In genomic region chr13:78601886-78602560, GRCh38 we compare ENCODE assay signal across 10 cellular contexts. TPM values are rescaled to one million over a fixed set of nuclear protein-coding genes. Genes with fewer than 3 reads are reported as not detected.
DNase-seq lines count a peak whose midpoint lies in the region; ATAC-seq, FAIRE-seq and TF ChIP-seq lines count a peak whose summit lies in the region.
"Had no signal": no experiment of that assay in that cellular context is flagged by ENCODE, and none has a peak within 500 bp of the region (broad histone marks: within the 10 kb centered on the region; RNA-seq: fewer than 3 reads in every experiment).

No MANE protein-coding gene starts in this region.

- peaks cover 20% of the 10 kb centered on the region; the same call in 1 of the 2 replicates for H3K23me2 ChIP-seq in H1 (ENCODE audit: low read depth, low read length)

- H3K9me3 ChIP-seq in IMR-90 (ENCODE audit: control insufficient read depth, insufficient read depth, low read length) (peaks cover 14% of the 10 kb centered on the region; the same call in 1 of the 2 replicates), H1 (ENCODE audit: insufficient read depth in 2 of 2, low read depth in 1 of 2, low read length in 1 of 2) (no peaks in the 10 kb centered on the region), psoas muscle (no peaks in the 10 kb centered on the region)

- H3K79me2 ChIP-seq in H1 (ENCODE audit: control insufficient read depth in 1 of 2, insufficient read depth in 2 of 2, low read length in 2 of 2), result no peaks in the 10 kb centered on the region

- H3K36me3 ChIP-seq in IMR-90 (ENCODE audit: control insufficient read depth, insufficient read depth, low read length), result no peaks in the 10 kb centered on the region
- no peaks in the 10 kb centered on the region for H3K36me3 ChIP-seq in H1 (ENCODE audit: control insufficient read depth in 2 of 4, insufficient read depth in 4 of 4, low read length in 3 of 4)
- no peaks in the 10 kb centered on the region for H3K36me3 ChIP-seq in psoas muscle (ENCODE audit: insufficient read depth in 1 of 2, low read depth in 1 of 2)

- H3K9me1 ChIP-seq in IMR-90 (ENCODE audit: insufficient read depth, low read length), result no peaks in the 10 kb centered on the region

- H2AK5ac ChIP-seq in IMR-90 (ENCODE audit: low read depth, low read length) (no peak overlapping the region), H1 (ENCODE audit: low read depth, low read length) (no peak overlapping the region)

- H3K56ac ChIP-seq in IMR-90 (ENCODE audit: extremely low read depth, insufficient read depth, low read length) (no peak overlapping the region), H1 (replicated peaks; ENCODE audit: insufficient read length, low read depth, low read length) (no peak overlapping the region)

- TF ChIP-seq EP300 in H1 (IDR thresholded peaks at IDR 0.05; ENCODE audit: borderline replicate concordance in 1 of 2, low read depth in 2 of 2, low read length in 2 of 2), result no peak

- dilution Hi-C loops in IMR-90 (cut with HindIII; ENCODE audit: low sequenced_read_pairs, unreplicated experiment), result no loop called here

- no peaks in the 10 kb centered on the region; the same call in 1 of the 2 replicates for H3K4me1 ChIP-seq in IMR-90 (ENCODE audit: control insufficient read depth, insufficient read depth, low read length)
- peaks cover 0 to 38% (median 12%) of the 10 kb centered on the region in 4 experiments; a peak in 6 of 7 replicates for H3K4me1 ChIP-seq in H1 (replicated peaks in 1 of 4; ENCODE audit: control insufficient read depth in 3 of 4, insufficient read depth in 4 of 4, low read length in 3 of 4)
- peaks cover 3% of the 10 kb centered on the region for H3K4me1 ChIP-seq in psoas muscle

- no TSS peak for BruUV-seq in IMR-90 (replicated peaks; lab: Mats Ljungman, UMichigan)

- H3K4me3 ChIP-seq in IMR-90 (ENCODE audit: insufficient read depth, low read depth, low read length), result no peak overlapping the region
- peak overlapping the region; percentile 14 to 67 (median 22); a peak in 4 of 8 replicates for H3K4me3 ChIP-seq in H1 (ENCODE audit: extremely low read depth in 1 of 4, insufficient read depth in 2 of 4, low read depth in 3 of 4, low read length in 4 of 4)
- H3K4me3 ChIP-seq in psoas muscle, result peak overlapping the region; percentile 66

- no peak overlapping the region for H2BK120ac ChIP-seq in IMR-90 (ENCODE audit: low read depth, low read length)
- no peak overlapping the region for H2BK120ac ChIP-seq in H1 (replicated peaks; ENCODE audit: low read depth, low read length)

- intact Hi-C loops in IMR-90 (cut with micrococcal nuclease), result no loop called here
- intact Hi-C loops in psoas muscle (cut with DNase I), result loop anchor here in 1 of 2 donors (10.0 kb wide), 1 partner anchor 53 kb away; the partner anchor contains the start of gene OBI1

- no peak overlapping the region for H2BK15ac ChIP-seq in IMR-90 (ENCODE audit: low read depth, low read length)
- peak overlapping the region; percentile 92; the same call in 1 of the 2 replicates for H2BK15ac ChIP-seq in H1 (ENCODE audit: low read length)

- peaks cover 2% of the 10 kb centered on the region; the same call in 1 of the 2 replicates for H4K20me1 ChIP-seq in IMR-90 (ENCODE audit: insufficient read depth, low read length)
- H4K20me1 ChIP-seq in H1 (replicated peaks in 1 of 2; ENCODE audit: control insufficient read depth in 1 of 2, insufficient read depth in 2 of 2, low read length in 2 of 2), result peaks cover 20 to 25% of the 10 kb centered on the region in 2 experiments

- H4K5ac ChIP-seq in IMR-90 (ENCODE audit: low read depth, low read length) (no peak overlapping the region), H1 (ENCODE audit: insufficient read length, low read depth, low read length) (no peak overlapping the region)

- H3K27ac ChIP-seq in IMR-90 (ENCODE audit: insufficient read depth, low read length) (no peak overlapping the region), H1 (ENCODE audit: low read depth, low read length) (no peak overlapping the region), psoas muscle (no peak overlapping the region)

- no peak overlapping the region; the same call in 1 of the 2 replicates for H3K23ac ChIP-seq in IMR-90 (ENCODE audit: low read depth, low read length)
- no peak overlapping the region for H3K23ac ChIP-seq in H1 (ENCODE audit: insufficient read length)

- H3K4me2 ChIP-seq in IMR-90 (ENCODE audit: low read depth, low read length) (no peak overlapping the region), H1 (ENCODE audit: insufficient read depth in 1 of 2, low read depth in 2 of 2, low read length in 2 of 2) (peak overlapping the region; percentile 79 to 93)

- H2AFZ ChIP-seq in IMR-90 (replicated peaks; ENCODE audit: low read length, poor library complexity) (peak overlapping the region; percentile 57), H1 (ENCODE audit: low read length) (no peak overlapping the region)

- H2BK20ac ChIP-seq in IMR-90 (ENCODE audit: low read depth, low read length), result no peak overlapping the region
- H2BK20ac ChIP-seq in H1 (ENCODE audit: low read length), result no peak overlapping the region; the same call in 1 of the 2 replicates

- TF ChIP-seq RAD21 in IMR-90 (IDR thresholded peaks at IDR 0.05; ENCODE audit: low read length) (no peak), H1 (IDR thresholded peaks at IDR 0.05 in 1 of 2, conservative IDR thresholded peaks at IDR 0.05 in 1 of 2; ENCODE audit: low read depth in 2 of 2, low read length in 2 of 2) (no peak)

- 4% methylated on average over 15 of the region's 109 CpGs; no CpG with 5 or more reads in 1 of the 2 experiments for WGBS in IMR-90 (ENCODE audit: extremely low coverage in 2 of 2, insufficient read length in 1 of 2), 2 experiments
- WGBS in H1 (ENCODE audit: extremely low coverage in 1 of 2, insufficient coverage in 1 of 2, insufficient read length in 1 of 2, insufficient replicate concordance in 2 of 2, low coverage in 1 of 2, low lambda C conversion rate in 2 of 2, missing lambda C conversion rate in 1 of 2), 2 experiments, result 4% methylated on average over 45 of the region's 109 CpGs; no CpG with 5 or more reads in 1 of the 2 experiments
- WGBS in psoas muscle, 3 donors, result 18 to 25% (median 22%) methylated on average over 38 to 109 of the region's 109 CpGs

- H2BK5ac ChIP-seq in IMR-90 (ENCODE audit: low read depth, low read length, poor library complexity, severe bottlenecking), result no peak overlapping the region
- no peak overlapping the region for H2BK5ac ChIP-seq in H1 (ENCODE audit: low read depth, low read length)

- no peak overlapping the region for H2AK9ac ChIP-seq in IMR-90 (replicated peaks; ENCODE audit: low read depth, low read length, poor library complexity)

- peaks cover 87% of the 10 kb centered on the region for H3K27me3 ChIP-seq in IMR-90 (ENCODE audit: control insufficient read depth, insufficient read depth, low read length)
- H3K27me3 ChIP-seq in H1 (replicated peaks in 1 of 4; ENCODE audit: control insufficient read depth in 3 of 4, extremely low read depth in 1 of 4, insufficient read depth in 3 of 4, low read length in 3 of 4), result peaks cover 85 to 97% (median 96%) of the 10 kb centered on the region in 4 experiments
- H3K27me3 ChIP-seq in psoas muscle (ENCODE audit: insufficient read depth in 3 of 3, low read length in 2 of 3), result peaks cover 0 to 91% (median 45%) of the 10 kb centered on the region in 3 donors

- CTCF ChIA-PET in IMR-90 (lab: Yijun Ruan, JAX) (no interaction called here), H1 (lab: Charles Lee; ENCODE audit: partially characterized antibody) (interaction anchor here (0.9 to 2.4 kb wide), 2 partner anchors 15 kb away, joined by 3 to 8 read pairs; no protein-coding TSS in a partner anchor)

- TF ChIP-seq CTCF in IMR-90 (conservative IDR thresholded peaks at IDR 0.05; ENCODE audit: low read depth, low read length), result no peak
- TF ChIP-seq CTCF in H1 (IDR thresholded peaks at IDR 0.05; ENCODE audit: control extremely low read depth in 1 of 3, insufficient read depth in 1 of 3, low read depth in 1 of 3, low read length in 3 of 3), result no peak
- TF ChIP-seq CTCF in psoas muscle (IDR thresholded peaks at IDR 0.05), result no peak

- H3K4ac ChIP-seq in IMR-90 (ENCODE audit: low read depth, low read length), result no peak overlapping the region
- H3K4ac ChIP-seq in H1 (replicated peaks; ENCODE audit: insufficient read length, low read depth, low read length), result no peak overlapping the region

- no peak for TF ChIP-seq POLR2A in IMR-90 (IDR thresholded peaks at IDR 0.05; ENCODE audit: low read depth, low read length)
- no peak for TF ChIP-seq POLR2A in H1 (IDR thresholded peaks at IDR 0.05; ENCODE audit: control extremely low read depth in 1 of 2, low read depth in 2 of 2, low read length in 2 of 2)

- no peak overlapping the region for H4K91ac ChIP-seq in IMR-90 (ENCODE audit: insufficient read depth, low read depth, low read length)
- H4K91ac ChIP-seq in H1 (replicated peaks; ENCODE audit: insufficient read length, low read length), result no peak overlapping the region

- DNase-seq in NCI-H82 (lab: John Stamatoyannopoulos, UW) (peak; percentile 40), NCI-H82 treated with DMSO at 0.1 percent for 48 hours (lab: John Stamatoyannopoulos, UW; ENCODE audit: unreplicated experiment) (no peak), IMR-90 (no peak), H1 (ENCODE audit: low read depth in 1 of 2, low spot score in 2 of 2) (no peak), psoas muscle (no peak), mucosa of gallbladder (ENCODE audit: low spot score) (no peak)

- H3K79me1 ChIP-seq in IMR-90 (ENCODE audit: low read depth in 1 of 2, low read length in 2 of 2) (no peaks in the 10 kb centered on the region), H1 (ENCODE audit: low read depth, low read length) (no peaks in the 10 kb centered on the region)

- POLR2A ChIA-PET in IMR-90 (lab: Charles Lee; ENCODE audit: unreplicated experiment), result no interaction called here
- POLR2A ChIA-PET in H1 (lab: Charles Lee; ENCODE audit: partially characterized antibody), result no interaction called here

- in situ Hi-C loops in IMR-90 (cut with MboI; ENCODE audit: low sequenced_read_pairs), result no loop called here

- peak overlapping the region; percentile 93 for H2BK12ac ChIP-seq in H1 (ENCODE audit: low read depth, low read length)

- H4K8ac ChIP-seq in IMR-90 (ENCODE audit: low read depth in 2 of 2, low read length in 2 of 2) (no peak overlapping the region), H1 (ENCODE audit: extremely low read depth, insufficient read depth, low read length) (no peak overlapping the region; the same call in 1 of the 2 replicates)

- H3K14ac ChIP-seq in IMR-90 (replicated peaks; ENCODE audit: low read depth, low read length) (no peak overlapping the region), H1 (ENCODE audit: insufficient read length) (no peak overlapping the region)

- no peak for FAIRE-seq in H1 (lab: Jason Lieb, UNC)
- FAIRE-seq: islet of Langerhans had no signal

- H3K18ac ChIP-seq in IMR-90 (ENCODE audit: low read depth, low read length), result no peak overlapping the region
- H3K18ac ChIP-seq in H1 (ENCODE audit: extremely low read depth, low read length), result no peak overlapping the region

- no peak for ATAC-seq in IMR-90 (ENCODE audit: low read depth)
- ATAC-seq in psoas muscle, result no peak
- ATAC-seq in HG02973 (IDR thresholded peaks at IDR 0.05; ENCODE audit: unreplicated experiment), result no peak
- ATAC-seq in GM18519 (IDR thresholded peaks at IDR 0.05; ENCODE audit: low FRiP score, unreplicated experiment), result no peak

- H3K9ac ChIP-seq in IMR-90 (ENCODE audit: low read depth, low read length), result no peak overlapping the region
- H3K9ac ChIP-seq in H1 (replicated peaks in 1 of 4; ENCODE audit: extremely low read depth in 1 of 4, low read depth in 3 of 4, low read length in 3 of 4), result no peak overlapping the region

RNA-seq across cellular contexts. Expression of gene POU4F1, which starts 1.3 kb away (rescaled TPM):
- not detected in 2 replicates for total RNA-seq in IMR-90 (2012; rRNA removed)
- polyA plus RNA-seq in IMR-90 (2012; rRNA removed), result 0.02 TPM in 1 of 2 replicates, not detected in the other
- polyA plus RNA-seq in IMR-90 (2012; cell fraction: cytosol; rRNA removed), result not detected in 2 replicates
- polyA plus RNA-seq in IMR-90 (2012; cell fraction: nucleus; rRNA removed; ENCODE audit: low replicate concordance), result 0.02 TPM in 2 replicates
- total RNA-seq in H1 (2021; fragmentation: NEBNext Ultra II Directional; extraction: Animal tissue kit (Norgen Biotek cat#: 25700)), result 0.27 and 0.32 TPM in 2 replicates
- polyA plus RNA-seq in H1 (2011; rRNA removed), result 0.08 and 0.09 TPM in 2 replicates
- 0.16 TPM for polyA plus RNA-seq in H1 (2011; cell fraction: cytosol; rRNA removed)
- 0.64 TPM for polyA plus RNA-seq in H1 (2011; cell fraction: nucleus; rRNA removed)
- polyA plus RNA-seq in H1 (2012, experiment 1 of 2), result 0.11 to 0.28 TPM (median 0.18 TPM) in 4 replicates
- 0.05 TPM for polyA plus RNA-seq in H1 (2012, experiment 2 of 2)
- 0.26 TPM for polyA plus RNA-seq in H1 (2013, experiment 1 of 2)
- 0.22 TPM for polyA plus RNA-seq in H1 (2013, experiment 2 of 2)
- 0.02 and 0.06 TPM in 2 replicates for polyA minus RNA-seq in H1 (2011; rRNA and poly(A)+ RNA removed)
- not detected for polyA minus RNA-seq in H1 (2011; cell fraction: cytosol; rRNA and poly(A)+ RNA removed)
- polyA minus RNA-seq in H1 (2011; cell fraction: nucleus; rRNA and poly(A)+ RNA removed), result 0.50 TPM
- total RNA-seq in psoas muscle, result 1 to 10 TPM in 1 of 4 donors, under 1 TPM in 3; 0.04 to 2.6 (median 0.50) TPM
- under 1 TPM in 2 of 3 donors, not detected in 1; 0.06 to 0.12 TPM for polyA plus RNA-seq in psoas muscle
- not detected for total RNA-seq in mucosa of gallbladder
- polyA plus RNA-seq: AG04450 had no signal

RNA-seq across cellular contexts. Expression of gene OBI1, which starts 56.9 kb away (rescaled TPM):
- total RNA-seq in IMR-90 (2012; rRNA removed) (11.8 and 19.7 TPM in 2 replicates), psoas muscle (1 to 10 TPM; 4.3 to 5.7 (median 5.2) TPM), mucosa of gallbladder (7.3 TPM)
- polyA plus RNA-seq in IMR-90 (2012; rRNA removed) (3.5 and 4.4 TPM in 2 replicates), H1 (2011; rRNA removed) (3.3 and 7.1 TPM in 2 replicates), psoas muscle (10 to 100 TPM in 1 of 3 donors, 1 to 10 TPM in 2; 4.7 to 16.5 (median 5.0) TPM)
- polyA plus RNA-seq in IMR-90 (2012; cell fraction: cytosol; rRNA removed), result 0.44 and 0.49 TPM in 2 replicates
- 0.30 and 2.4 TPM in 2 replicates for polyA plus RNA-seq in IMR-90 (2012; cell fraction: nucleus; rRNA removed; ENCODE audit: low replicate concordance)
- 13.5 and 14.3 TPM in 2 replicates for total RNA-seq in H1 (2021; fragmentation: NEBNext Ultra II Directional; extraction: Animal tissue kit (Norgen Biotek cat#: 25700))
- polyA plus RNA-seq in H1 (2011; cell fraction: cytosol; rRNA removed), result 10.2 TPM
- 2.7 TPM for polyA plus RNA-seq in H1 (2011; cell fraction: nucleus; rRNA removed)
- polyA plus RNA-seq in H1 (2012, experiment 1 of 2), result 10.6 to 16.5 TPM (median 10.9 TPM) in 4 replicates
- 1.1 TPM for polyA plus RNA-seq in H1 (2012, experiment 2 of 2)
- 7.7 TPM for polyA plus RNA-seq in H1 (2013, experiment 1 of 2)
- polyA plus RNA-seq in H1 (2013, experiment 2 of 2), result 7.9 TPM
- polyA minus RNA-seq in H1 (2011; rRNA and poly(A)+ RNA removed), result 16.1 and 18.3 TPM in 2 replicates
- 9.2 TPM for polyA minus RNA-seq in H1 (2011; cell fraction: cytosol; rRNA and poly(A)+ RNA removed)
- polyA minus RNA-seq in H1 (2011; cell fraction: nucleus; rRNA and poly(A)+ RNA removed), result 22.0 TPM
